ENCODE assay signal across 8 cellular contexts in the genomic region with DNA sequence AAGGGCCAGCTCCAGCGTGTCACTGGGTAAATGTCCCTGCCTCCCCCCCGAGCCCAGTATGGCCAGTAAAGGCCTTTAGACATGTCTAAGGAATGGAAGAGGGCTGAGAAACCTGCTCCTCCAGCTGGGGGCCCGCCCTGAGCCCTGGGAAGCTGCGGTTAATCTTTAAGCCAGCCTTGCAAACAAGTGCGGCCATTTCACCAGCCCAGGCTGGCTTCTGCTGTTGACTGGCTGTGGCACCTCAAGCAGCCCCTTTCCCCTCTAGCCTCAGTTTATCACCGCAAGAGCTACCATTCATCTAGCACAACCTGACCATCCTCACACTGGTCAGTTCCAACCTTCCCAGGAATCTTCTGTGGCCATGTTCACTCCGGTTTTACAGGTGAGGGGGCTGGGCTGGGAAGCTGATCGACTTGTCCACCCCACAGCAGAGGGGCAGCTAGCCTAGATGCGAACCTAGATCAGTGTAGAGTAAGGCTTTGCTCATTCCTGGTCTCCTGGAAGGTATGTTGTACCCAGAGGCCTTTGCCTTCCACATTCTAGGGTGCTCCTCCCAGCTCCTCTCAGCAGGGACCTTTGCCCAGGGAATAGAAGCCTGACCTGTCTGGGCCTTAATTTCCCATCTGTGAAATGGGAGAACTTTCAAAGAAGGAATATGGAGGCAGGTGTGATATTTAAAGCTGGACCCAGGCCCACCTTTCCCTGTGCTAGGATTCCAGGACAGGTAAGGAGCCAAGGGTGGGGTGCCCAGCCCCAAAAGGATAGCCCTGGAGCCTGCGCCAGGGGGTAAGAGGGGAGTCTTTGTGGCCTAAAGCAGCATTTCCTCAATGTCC. TPM values are rescaled to one million over a fixed set of nuclear protein-coding genes. Genes with fewer than 3 reads are reported as not detected.
DNase-seq lines count a peak whose midpoint lies in the region; ATAC-seq and TF ChIP-seq lines count a peak whose summit lies in the region.

No MANE protein-coding gene starts in this region.

- no peak for TF ChIP-seq CTCF in activated B cell treated with CpG ODN at 0.5 μM for 24 hours (IDR thresholded peaks at IDR 0.05)

- CTCF ChIA-PET in activated B cell treated with CpG ODN at 0.5 μM for 24 hours (lab: Charles Lee), result interaction anchor here (1.5 to 2.5 kb wide), 2 partner anchors 38 to 40 kb away, joined by 3 to 8 read pairs; no protein-coding TSS in a partner anchor

- peaks cover 3% of the 10 kb centered on the region for H3K27me3 Mint-ChIP-seq in T-helper 2 cell treated with Interferon-gamma antibody and Interleukin-4, amounts not matched to agents 5 μg/mL and 100 μg/mL, for 36 hours (ENCODE audit: low read depth)
- H3K27me3 Mint-ChIP-seq in activated B cell treated with CpG ODN at 0.5 μM for 24 hours, result no peaks in the 10 kb centered on the region
- no peaks in the 10 kb centered on the region for H3K27me3 Mint-ChIP-seq in stimulated activated naive CD8-positive, alpha-beta T cell treated with anti-CD3 and anti-CD28 coated beads, Interleukin-15, amount 100 ng/mL, for 72 hours

- H3K27ac Mint-ChIP-seq in T-helper 2 cell treated with Interferon-gamma antibody and Interleukin-4, amounts not matched to agents 5 μg/mL and 100 μg/mL, for 36 hours, result no peak overlapping the region
- peak overlapping the region; percentile 80 for H3K27ac Mint-ChIP-seq in activated B cell treated with CpG ODN at 0.5 μM for 24 hours
- no peak overlapping the region for H3K27ac Mint-ChIP-seq in stimulated activated naive CD8-positive, alpha-beta T cell treated with anti-CD3 and anti-CD28 coated beads, Interleukin-15, amount 100 ng/mL, for 72 hours

- POLR2A ChIA-PET in activated B cell treated with CpG ODN at 0.5 μM for 24 hours (lab: Charles Lee), result interaction anchor here (0.6 to 5.5 kb wide), 15 partner anchors 9 to 718 kb away, joined by 3 to 52 read pairs (median 4); a partner anchor contains a TSS

- DNase-seq in T-helper 2 cell treated with Interferon-gamma antibody and Interleukin-4, amounts not matched to agents 5 μg/mL and 100 μg/mL, for 36 hours (ENCODE audit: low spot score), result no peak
- no peak for DNase-seq in T-helper 2 cell
- DNase-seq in activated B cell treated with CpG ODN at 0.5 μM for 24 hours, result no peak
- DNase-seq in kidney tubule cell (ENCODE audit: low spot score), result peak; percentile 82
- no peak for DNase-seq in stimulated activated naive CD8-positive, alpha-beta T cell treated with anti-CD3 and anti-CD28 coated beads, Interleukin-15, amount 100 ng/mL, for 72 hours
- DNase-seq in nucleus accumbens (lab: John Stamatoyannopoulos, UW), result no peak

- ATAC-seq in activated B cell treated with CpG ODN at 0.5 μM for 24 hours (ENCODE audit: low read depth) (no peak), GM21515 (IDR thresholded peaks at IDR 0.05; ENCODE audit: unreplicated experiment) (no peak), GM19455 (IDR thresholded peaks at IDR 0.05; ENCODE audit: unreplicated experiment) (no peak)
- ATAC-seq in stimulated activated naive CD8-positive, alpha-beta T cell treated with anti-CD3 and anti-CD28 coated beads, Interleukin-15, amount 100 ng/mL, for 72 hours, result no peak

- H3K4me3 Mint-ChIP-seq in T-helper 2 cell treated with Interferon-gamma antibody and Interleukin-4, amounts not matched to agents 5 μg/mL and 100 μg/mL, for 36 hours, result peak overlapping the region; percentile 75
- H3K4me3 Mint-ChIP-seq in activated B cell treated with CpG ODN at 0.5 μM for 24 hours, result peak overlapping the region; percentile 84
- peak overlapping the region; percentile 76 to 81 for H3K4me3 Mint-ChIP-seq in stimulated activated naive CD8-positive, alpha-beta T cell treated with anti-CD3 and anti-CD28 coated beads, Interleukin-15, amount 100 ng/mL, for 72 hours

- intact Hi-C loops in activated B cell treated with CpG ODN at 0.5 μM for 24 hours (cut with micrococcal nuclease), result loop anchor here (1.0 kb wide), 1 partner anchor 8 kb away; no protein-coding TSS in a partner anchor

- H3K36me3 Mint-ChIP-seq in T-helper 2 cell treated with Interferon-gamma antibody and Interleukin-4, amounts not matched to agents 5 μg/mL and 100 μg/mL, for 36 hours (ENCODE audit: low read depth), result no peaks in the 10 kb centered on the region
- H3K36me3 Mint-ChIP-seq in activated B cell treated with CpG ODN at 0.5 μM for 24 hours (ENCODE audit: low read depth), result peaks cover 10% of the 10 kb centered on the region

- H3K9me3 Mint-ChIP-seq in T-helper 2 cell treated with Interferon-gamma antibody and Interleukin-4, amounts not matched to agents 5 μg/mL and 100 μg/mL, for 36 hours, result no peaks in the 10 kb centered on the region
- H3K9me3 Mint-ChIP-seq in activated B cell treated with CpG ODN at 0.5 μM for 24 hours, result no peaks in the 10 kb centered on the region
- H3K9me3 Mint-ChIP-seq in stimulated activated naive CD8-positive, alpha-beta T cell treated with anti-CD3 and anti-CD28 coated beads, Interleukin-15, amount 100 ng/mL, for 72 hours, result no peaks in the 10 kb centered on the region

- H3K4me1 Mint-ChIP-seq in T-helper 2 cell treated with Interferon-gamma antibody and Interleukin-4, amounts not matched to agents 5 μg/mL and 100 μg/mL, for 36 hours (ENCODE audit: low read depth), result peaks cover 4% of the 10 kb centered on the region
- H3K4me1 Mint-ChIP-seq in activated B cell treated with CpG ODN at 0.5 μM for 24 hours, result peaks cover 46% of the 10 kb centered on the region
- peaks cover 21% of the 10 kb centered on the region for H3K4me1 Mint-ChIP-seq in stimulated activated naive CD8-positive, alpha-beta T cell treated with anti-CD3 and anti-CD28 coated beads, Interleukin-15, amount 100 ng/mL, for 72 hours

RNA-seq across cellular contexts. Expression of a gene that starts 1.2 kb away (rescaled TPM):
- total RNA-seq in activated B cell treated with CpG ODN at 0.5 μM for 24 hours, result 62.9 and 72.7 TPM in 2 replicates

RNA-seq across cellular contexts. Expression of a gene that starts 55.3 kb away (rescaled TPM):
- 20.1 and 21.0 TPM in 2 replicates for total RNA-seq in activated B cell treated with CpG ODN at 0.5 μM for 24 hours
